9 cellular contexts compared by ENCODE assay signal in the genomic region with DNA sequence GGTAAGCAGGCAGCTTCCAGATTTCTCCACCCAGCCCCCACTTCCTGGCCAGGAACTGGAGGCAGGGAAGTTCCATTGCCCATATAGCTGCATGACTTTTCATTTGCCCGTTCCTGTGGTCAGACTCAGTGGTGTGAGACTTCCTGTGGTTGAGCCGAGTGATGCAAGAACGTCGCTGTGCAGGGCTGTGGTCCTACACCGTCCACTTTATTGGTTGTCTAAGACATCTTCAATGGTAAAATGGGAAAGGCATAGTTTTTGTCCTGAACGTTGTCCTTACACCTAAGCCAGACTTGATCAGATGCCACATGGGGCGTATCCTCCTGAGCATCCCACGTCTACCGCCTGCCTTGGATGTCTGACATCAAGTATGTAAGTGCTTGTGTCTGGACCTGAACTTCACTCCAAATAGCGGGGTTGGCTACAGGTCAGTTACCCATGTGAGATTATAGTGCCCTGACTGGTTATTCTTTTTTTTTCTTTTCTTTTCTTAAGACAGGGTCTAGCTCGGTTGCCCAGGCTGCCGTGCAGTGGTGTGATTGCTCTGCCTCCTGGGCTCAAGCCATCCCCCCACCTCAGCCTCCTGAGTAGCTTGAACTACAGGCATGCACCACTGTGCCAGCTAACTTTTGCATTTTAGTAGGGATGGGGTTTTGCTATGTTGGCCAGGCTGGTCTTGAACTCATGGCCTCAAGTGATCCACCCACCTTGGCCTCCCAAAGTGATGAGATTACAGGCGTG. TPM values are rescaled to one million over a fixed set of nuclear protein-coding genes. Genes with fewer than 3 reads are reported as not detected.
DNase-seq lines count a peak whose midpoint lies in the region; ATAC-seq, FAIRE-seq and TF ChIP-seq lines count a peak whose summit lies in the region.
"Had no signal": no experiment of that assay in that cellular context is flagged by ENCODE, and none has a peak within 500 bp of the region (broad histone marks: within the 10 kb centered on the region; RNA-seq: fewer than 3 reads in every experiment).

No MANE protein-coding gene starts in this region.

- peaks cover 3% of the 10 kb centered on the region for H3K9me3 Mint-ChIP-seq in stimulated activated naive CD8-positive, alpha-beta T cell treated with anti-CD3 and anti-CD28 coated beads, Interleukin-15, Interleukin-2, amounts not matched to agents 100 ng/mL and 50 ng/mL, for 24 hours

- no peaks in the 10 kb centered on the region for H3K9me1 ChIP-seq in endothelial cell of umbilical vein (replicated peaks; ENCODE audit: control insufficient read depth, extremely low read depth, insufficient read depth, low read length)

- no peaks in the 10 kb centered on the region for H3K9me3 ChIP-seq in endothelial cell of umbilical vein (replicated peaks; ENCODE audit: control insufficient read depth, insufficient read depth, low read length)
- no peaks in the 10 kb centered on the region for H3K9me3 ChIP-seq in testis

- WGBS in testis, 2 donors: 85 to 92% methylated on average over 13 of the region's 13 CpGs

- TF ChIP-seq CTCF in endothelial cell of umbilical vein (IDR thresholded peaks at IDR 0.05; ENCODE audit: extremely low read depth in 1 of 2, insufficient read depth in 1 of 2, low read depth in 1 of 2, low read length in 2 of 2) (no peak), testis (IDR thresholded peaks at IDR 0.05) (no peak)

- H3K27me3 ChIP-seq in endothelial cell of umbilical vein (ENCODE audit: control insufficient read depth in 2 of 2, insufficient read depth in 2 of 2, low read length in 2 of 2) (no peaks in the 10 kb centered on the region), testis (no peaks in the 10 kb centered on the region)

- dilution Hi-C loops in endothelial cell of umbilical vein (cut with MboI; ENCODE audit: extremely low pct_ligation_motif_present, low sequenced_read_pairs): loop anchor here (25.0 kb wide), 1 partner anchor 160 kb away; the partner anchor contains the start of gene TOX2

- no peak for TF ChIP-seq POLR2A in endothelial cell of umbilical vein (IDR thresholded peaks at IDR 0.05; ENCODE audit: low read depth, low read length)
- no peak for TF ChIP-seq POLR2A in testis (IDR thresholded peaks at IDR 0.05)

- H3K36me3 ChIP-seq in endothelial cell of umbilical vein (ENCODE audit: control insufficient read depth in 2 of 2, extremely low read depth in 1 of 2, insufficient read depth in 2 of 2, low read length in 2 of 2): no peaks in the 10 kb centered on the region
- no peaks in the 10 kb centered on the region for H3K36me3 ChIP-seq in testis (ENCODE audit: low read depth, missing control alignments)

- POLR2A ChIA-PET in endothelial cell of umbilical vein (lab: Charles Lee): no interaction called here

- no peaks in the 10 kb centered on the region for H4K20me1 ChIP-seq in endothelial cell of umbilical vein (replicated peaks; ENCODE audit: control insufficient read depth, extremely low read depth, insufficient read depth, low read length)

- peaks cover 12% of the 10 kb centered on the region for H3K4me1 ChIP-seq in endothelial cell of umbilical vein (ENCODE audit: control insufficient read depth, extremely low read depth, insufficient read depth, low read length)
- no peaks in the 10 kb centered on the region for H3K4me1 ChIP-seq in testis

- H3K9ac ChIP-seq in endothelial cell of umbilical vein (replicated peaks; ENCODE audit: extremely low read depth, insufficient read depth, low read length): no peak overlapping the region

- H3K4me2 ChIP-seq in endothelial cell of umbilical vein (ENCODE audit: insufficient read depth, low read length): peak overlapping the region; percentile 1

- intact Hi-C loops in endothelial cell of umbilical vein (cut with micrococcal nuclease): no loop called here
- intact Hi-C loops in testis (cut with DNase I; ENCODE audit: low total_unique reads): no loop called here

- H2AFZ ChIP-seq in endothelial cell of umbilical vein (ENCODE audit: low read depth, low read length): peak overlapping the region; percentile 52

- DNase-seq in activated naive CD4-positive, alpha-beta T cell treated with Interleukin-2 at 50 U/mL for 16 hours: peak; percentile 13
- no peak for DNase-seq in activated naive CD4-positive, alpha-beta T cell treated with anti-CD3 and anti-CD28 coated beads, Interleukin-2, amount 50 U/mL, for 16 hours
- peak; percentile 91 for DNase-seq in OCI-M1 (lab: John Stamatoyannopoulos, UW)
- DNase-seq in endothelial cell of umbilical vein (ENCODE audit: low read depth, low spot score): no peak
- DNase-seq in HT-29 (ENCODE audit: low spot score): no peak
- DNase-seq in testis: no peak

- no peak overlapping the region for H3K27ac ChIP-seq in endothelial cell of umbilical vein (ENCODE audit: insufficient read depth, low read depth, low read length)
- no peak overlapping the region for H3K27ac ChIP-seq in testis

- peak; percentile 80 for FAIRE-seq in endothelial cell of umbilical vein (lab: Jason Lieb, UNC)
- FAIRE-seq: G401.6 had no signal

- H3K79me2 ChIP-seq in endothelial cell of umbilical vein (ENCODE audit: control insufficient read depth, insufficient read depth, low read length): no peaks in the 10 kb centered on the region

- H3K36me3 Mint-ChIP-seq in stimulated activated naive CD8-positive, alpha-beta T cell treated with anti-CD3 and anti-CD28 coated beads, Interleukin-15, Interleukin-2, amounts not matched to agents 100 ng/mL and 50 ng/mL, for 24 hours (ENCODE audit: low read depth): peaks cover 11% of the 10 kb centered on the region

- H3K4me1 Mint-ChIP-seq in stimulated activated naive CD8-positive, alpha-beta T cell treated with anti-CD3 and anti-CD28 coated beads, Interleukin-15, Interleukin-2, amounts not matched to agents 100 ng/mL and 50 ng/mL, for 24 hours (ENCODE audit: low read depth): peaks cover 44% of the 10 kb centered on the region

- H3K27ac Mint-ChIP-seq in stimulated activated naive CD8-positive, alpha-beta T cell treated with anti-CD3 and anti-CD28 coated beads, Interleukin-15, Interleukin-2, amounts not matched to agents 100 ng/mL and 50 ng/mL, for 24 hours: peak overlapping the region; percentile 97

- peak; percentile 60 for ATAC-seq in HG02678 (IDR thresholded peaks at IDR 0.05; ENCODE audit: unreplicated experiment)

- no peak overlapping the region for H3K4me3 ChIP-seq in endothelial cell of umbilical vein (replicated peaks in 1 of 3; ENCODE audit: insufficient read depth in 1 of 3, low read depth in 1 of 3, low read length in 3 of 3)
- no peak overlapping the region for H3K4me3 ChIP-seq in testis

- no peaks in the 10 kb centered on the region for H3K27me3 Mint-ChIP-seq in stimulated activated naive CD8-positive, alpha-beta T cell treated with anti-CD3 and anti-CD28 coated beads, Interleukin-15, Interleukin-2, amounts not matched to agents 100 ng/mL and 50 ng/mL, for 24 hours

- H3K4me3 Mint-ChIP-seq in stimulated activated naive CD8-positive, alpha-beta T cell treated with anti-CD3 and anti-CD28 coated beads, Interleukin-15, Interleukin-2, amounts not matched to agents 100 ng/mL and 50 ng/mL, for 24 hours: peak overlapping the region; percentile 60

- CTCF ChIA-PET in endothelial cell of umbilical vein (lab: Charles Lee): interaction anchor here (0.7 to 9.9 kb wide), 6 partner anchors 15 to 328 kb away, joined by 3 to 191 read pairs (median 3); no protein-coding TSS in a partner anchor

- BruUV-seq in endothelial cell of umbilical vein (replicated peaks; lab: Mats Ljungman, UMichigan): no TSS peak

TF ChIP-seq in endothelial cell of umbilical vein, 7 proteins besides CTCF, POLR2A, EP300 and RAD21:
- TF ChIP-seq MAX (IDR thresholded peaks at IDR 0.05; ENCODE audit: insufficient read depth, insufficient read length): no peak
- no peak for TF ChIP-seq POLR2AphosphoS5 (IDR thresholded peaks at IDR 0.05; ENCODE audit: insufficient read depth, low read depth, low read length)
- no peak for TF ChIP-seq FOS (IDR thresholded peaks at IDR 0.05; ENCODE audit: borderline replicate concordance, insufficient read depth, low read length)
- TF ChIP-seq MYC (IDR thresholded peaks at IDR 0.05; ENCODE audit: low read depth, low read length): no peak
- TF ChIP-seq JUN (IDR thresholded peaks at IDR 0.05; ENCODE audit: borderline replicate concordance, insufficient read depth, insufficient read length, low read depth): no peak
- no peak for TF ChIP-seq GATA2 (IDR thresholded peaks at IDR 0.05; ENCODE audit: insufficient read depth, insufficient read length, low read depth, low read length)
- no peak for TF ChIP-seq EZH2 (IDR thresholded peaks at IDR 0.05; ENCODE audit: borderline replicate concordance, low read depth, low read length, severe bottlenecking)

RNA-seq across cellular contexts. Expression of gene GTSF1L, which starts 25.9 kb away (rescaled TPM):
- total RNA-seq in endothelial cell of umbilical vein: not detected in 2 replicates
- not detected in 2 replicates for polyA plus RNA-seq in endothelial cell of umbilical vein
- polyA plus RNA-seq in endothelial cell of umbilical vein (2011; cell fraction: cytosol; rRNA removed): not detected in 2 replicates
- not detected in 2 replicates for polyA plus RNA-seq in endothelial cell of umbilical vein (2011; cell fraction: nucleus; rRNA removed)
- polyA plus RNA-seq in endothelial cell of umbilical vein (2012): not detected in 2 replicates
- polyA minus RNA-seq in endothelial cell of umbilical vein: not detected in 2 replicates
- not detected for polyA minus RNA-seq in endothelial cell of umbilical vein (2011; cell fraction: cytosol; rRNA and poly(A)+ RNA removed)
- not detected in 2 replicates for polyA minus RNA-seq in endothelial cell of umbilical vein (2011; cell fraction: nucleus; rRNA and poly(A)+ RNA removed)
- total RNA-seq in HT-29 (2014; rRNA removed; shearing (Covaris generic)): not detected in 2 replicates
- total RNA-seq in testis: 100 to 1,000 TPM in 1 of 2 donors, 10 to 100 TPM in 1; 79.2 to 202 TPM
- polyA plus RNA-seq in testis (ENCODE audit: insufficient read depth, low read depth, low replicate concordance): 244 TPM

Comparison
In these comparisons a context has a peak if more than half of its experiments do, and no peak if none do; other contexts are left out.
1. DNase-seq: peak in activated naive CD4-positive, alpha-beta T cell treated with Interleukin-2 at 50 U/mL for 16 hours (single experiment) and OCI-M1 (single experiment); none in activated naive CD4-positive, alpha-beta T cell treated with anti-CD3 and anti-CD28 coated beads, Interleukin-2, amount 50 U/mL, for 16 hours (single experiment), endothelial cell of umbilical vein (single experiment), HT-29 (single experiment) and testis (single experiment).
2. RNA of gene GTSF1L, which starts 25.9 kb away (total RNA-seq): 79.2 to 202 TPM in testis; not detected in endothelial cell of umbilical vein and not detected in HT-29; every median in the first group is over 10 times any median in the second.